9 cellular contexts compared by ENCODE assay signal in genomic region chr14:92259613-92260357, GRCh38.
A peak's percentile ranks its signal among the peaks of the same experiment; 100 is the strongest.
DNase-seq lines count a peak whose midpoint lies in the region; ATAC-seq and TF ChIP-seq lines count a peak whose summit lies in the region.
"Had no signal": no experiment of that assay in that cellular context is flagged by ENCODE, and none has a peak within 500 bp of the region (broad histone marks: within the 10 kb centered on the region; RNA-seq: fewer than 3 reads in every experiment).

No MANE protein-coding gene starts in this region.

- intact Hi-C loops in CD14-positive monocyte (cut with micrococcal nuclease), result loop anchor here (10.0 kb wide), 2 partner anchors 45 to 135 kb away; no protein-coding TSS in a partner anchor
- intact Hi-C loops in activated T-helper 1 cell treated with anti-CD3 and anti-CD28 coated beads, Interleukin-12 subunit alpha, Interleukin-12 subunit beta, Interleukin-2, Interleukin-4 antibody, amounts not matched to agents 30 ng/mL and 10 ng/mL and 1 ng/mL, durations not matched to agents 14 hours and 24 hours and 36 hours (cut with micrococcal nuclease), result no loop called here

- H3K27ac ChIP-seq in brain microvascular endothelial cell (no peak overlapping the region), caudate nucleus (ENCODE audit: low read depth, low read length) (no peak overlapping the region)

- peaks cover 15 to 24% (median 18%) of the 10 kb centered on the region in 3 donors for H3K27me3 Mint-ChIP-seq in CD14-positive monocyte (ENCODE audit: low read depth in 3 of 3)
- peaks cover 39% of the 10 kb centered on the region for H3K27me3 Mint-ChIP-seq in activated T-helper 1 cell treated with anti-CD3 and anti-CD28 coated beads, Interleukin-12 subunit alpha, Interleukin-12 subunit beta, Interleukin-2, Interleukin-4 antibody, amounts not matched to agents 30 ng/mL and 10 ng/mL and 1 ng/mL, durations not matched to agents 14 hours and 24 hours and 36 hours (ENCODE audit: insufficient read depth)

- H3K9me3 Mint-ChIP-seq in CD14-positive monocyte, result peaks cover 0 to 2% (median 0%) of the 10 kb centered on the region in 7 donors
- H3K9me3 Mint-ChIP-seq in activated T-helper 1 cell treated with anti-CD3 and anti-CD28 coated beads, Interleukin-12 subunit alpha, Interleukin-12 subunit beta, Interleukin-2, Interleukin-4 antibody, amounts not matched to agents 30 ng/mL and 10 ng/mL and 1 ng/mL, durations not matched to agents 14 hours and 24 hours and 36 hours, result no peaks in the 10 kb centered on the region

- TF ChIP-seq CTCF in CD14-positive monocyte (IDR thresholded peaks at IDR 0.05) (no peak), brain microvascular endothelial cell (IDR thresholded peaks at IDR 0.05; ENCODE audit: low read depth, low read length, missing control alignments) (no peak)

- DNase-seq in CD14-positive monocyte (ENCODE audit: low spot score) (peak; percentile 76), RPMI8226 (peak; percentile 15), brain microvascular endothelial cell (no peak), caudate nucleus (lab: John Stamatoyannopoulos, UW) (no peak), cerebellar cortex (ENCODE audit: low spot score) (no peak)
- DNase-seq in activated T-helper 1 cell treated with anti-CD3 and anti-CD28 coated beads, Interleukin-12 subunit alpha, Interleukin-12 subunit beta, Interleukin-2, Interleukin-4 antibody, amounts not matched to agents 30 ng/mL and 10 ng/mL and 1 ng/mL, durations not matched to agents 14 hours and 24 hours and 36 hours (ENCODE audit: low spot score), result no peak
- DNase-seq: naive B cell had no signal

- in situ Hi-C loops in brain microvascular endothelial cell (cut with HindIII; ENCODE audit: low pct_ligation_motif_present, low sequenced_read_pairs), result no loop called here

- H3K36me3 ChIP-seq in brain microvascular endothelial cell (replicated peaks), result no peaks in the 10 kb centered on the region

- peaks cover 69% of the 10 kb centered on the region for H3K4me1 Mint-ChIP-seq in CD14-positive monocyte
- peaks cover 26% of the 10 kb centered on the region for H3K4me1 Mint-ChIP-seq in activated T-helper 1 cell treated with anti-CD3 and anti-CD28 coated beads, Interleukin-12 subunit alpha, Interleukin-12 subunit beta, Interleukin-2, Interleukin-4 antibody, amounts not matched to agents 30 ng/mL and 10 ng/mL and 1 ng/mL, durations not matched to agents 14 hours and 24 hours and 36 hours (ENCODE audit: low read depth)

- ATAC-seq in GM19372 (IDR thresholded peaks at IDR 0.05; ENCODE audit: low read depth, unreplicated experiment) (peak; percentile 56), HG03025 (IDR thresholded peaks at IDR 0.05; ENCODE audit: low FRiP score, unreplicated experiment) (peak; percentile 69)

- peaks cover 11% of the 10 kb centered on the region for H3K27me3 ChIP-seq in brain microvascular endothelial cell (replicated peaks)

- H3K4me3 ChIP-seq in brain microvascular endothelial cell (ENCODE audit: low read depth, low read length), result no peak overlapping the region

- peak overlapping the region; percentile 94 to 97 (median 96) for H3K27ac Mint-ChIP-seq in CD14-positive monocyte
- H3K27ac Mint-ChIP-seq in activated T-helper 1 cell treated with anti-CD3 and anti-CD28 coated beads, Interleukin-12 subunit alpha, Interleukin-12 subunit beta, Interleukin-2, Interleukin-4 antibody, amounts not matched to agents 30 ng/mL and 10 ng/mL and 1 ng/mL, durations not matched to agents 14 hours and 24 hours and 36 hours, result no peak overlapping the region

- peak overlapping the region in 1 of 2 donors; percentile 73 for H3K4me3 Mint-ChIP-seq in CD14-positive monocyte
- H3K4me3 Mint-ChIP-seq in activated T-helper 1 cell treated with anti-CD3 and anti-CD28 coated beads, Interleukin-12 subunit alpha, Interleukin-12 subunit beta, Interleukin-2, Interleukin-4 antibody, amounts not matched to agents 30 ng/mL and 10 ng/mL and 1 ng/mL, durations not matched to agents 14 hours and 24 hours and 36 hours, result no peak overlapping the region

- H3K36me3 Mint-ChIP-seq in CD14-positive monocyte, result peaks cover 4% of the 10 kb centered on the region in 2 donors
- H3K36me3 Mint-ChIP-seq in activated T-helper 1 cell treated with anti-CD3 and anti-CD28 coated beads, Interleukin-12 subunit alpha, Interleukin-12 subunit beta, Interleukin-2, Interleukin-4 antibody, amounts not matched to agents 30 ng/mL and 10 ng/mL and 1 ng/mL, durations not matched to agents 14 hours and 24 hours and 36 hours (ENCODE audit: low read depth), result no peaks in the 10 kb centered on the region
- H3K36me3 Mint-ChIP-seq: naive B cell had no signal

Comparison
In these comparisons a context has a peak if more than half of its experiments do, and no peak if none do; other contexts are left out.
1. DNase-seq: peak in CD14-positive monocyte (single experiment) and RPMI8226 (single experiment); none in brain microvascular endothelial cell (single experiment), caudate nucleus (0 of 61), cerebellar cortex (single experiment) and activated T-helper 1 cell treated with anti-CD3 and anti-CD28 coated beads, Interleukin-12 subunit alpha, Interleukin-12 subunit beta, Interleukin-2, Interleukin-4 antibody, amounts not matched to agents 30 ng/mL and 10 ng/mL and 1 ng/mL, durations not matched to agents 14 hours and 24 hours and 36 hours (single experiment).